ENCODE assay signal across 18 cellular contexts in genomic region chr20:13625241-13625981, GRCh38.
"Had no signal": no experiment of that assay in that cellular context is flagged by ENCODE, and none has a peak within 500 bp of the region (broad histone marks: within the 10 kb centered on the region; RNA-seq: fewer than 3 reads in every experiment).

No MANE protein-coding gene starts in this region.

- DNase-seq: activated CD4-positive, alpha-beta T cell treated with anti-CD3 and anti-CD28 coated beads for 4 hours; activated naive CD4-positive, alpha-beta T cell treated with Interleukin-2 at 50 U/mL for 16 hours; activated naive CD8-positive, alpha-beta T cell treated with anti-CD3 and anti-CD28 coated beads, Interleukin-2, amount 50 U/mL, for 24 hours; central memory CD4-positive, alpha-beta T cell; effector CD4-positive, alpha-beta T cell; naive thymus-derived CD8-positive, alpha-beta T cell; occipital lobe; sigmoid colon; stimulated activated CD4-positive, alpha-beta T cell treated with anti-CD3 and anti-CD28 coated beads, Interleukin-2, amount 100 ng/mL, for 48 hours; stimulated activated CD8-positive, alpha-beta memory T cell treated with anti-CD3 and anti-CD28 coated beads, Interleukin-4, amount 100 ng/mL, for 48 hours; stimulated activated naive CD8-positive, alpha-beta T cell treated with anti-CD3 and anti-CD28 coated beads, Interleukin-15, Interleukin-2, amounts not matched to agents 100 U/mL and 50 U/mL, for 24 hours; T-helper 1 cell; uterus; WERI-Rb-1 had no signal

- H3K4me1 ChIP-seq: prostate gland, sigmoid colon, uterus had no signal

- H3K4me3 Mint-ChIP-seq: activated naive CD8-positive, alpha-beta T cell treated with anti-CD3 and anti-CD28 coated beads, Interleukin-2, amount 50 U/mL, for 24 hours; activated T-helper 1 cell treated with anti-CD3 and anti-CD28 coated beads, Interleukin-12 subunit alpha, Interleukin-12 subunit beta, Interleukin-2, Interleukin-4 antibody, amounts not matched to agents 30 ng/mL and 10 ng/mL and 1 ng/mL, durations not matched to agents 14 hours and 24 hours and 36 hours; naive thymus-derived CD8-positive, alpha-beta T cell had no signal

- H3K9me3 ChIP-seq: prostate gland, sigmoid colon, uterus had no signal

- H3K9me3 Mint-ChIP-seq: activated naive CD8-positive, alpha-beta T cell treated with anti-CD3 and anti-CD28 coated beads, Interleukin-2, amount 50 U/mL, for 24 hours; activated T-helper 1 cell treated with anti-CD3 and anti-CD28 coated beads, Interleukin-12 subunit alpha, Interleukin-12 subunit beta, Interleukin-2, Interleukin-4 antibody, amounts not matched to agents 30 ng/mL and 10 ng/mL and 1 ng/mL, durations not matched to agents 14 hours and 24 hours and 36 hours; naive thymus-derived CD8-positive, alpha-beta T cell had no signal

- H3K27me3 Mint-ChIP-seq: activated naive CD8-positive, alpha-beta T cell treated with anti-CD3 and anti-CD28 coated beads, Interleukin-2, amount 50 U/mL, for 24 hours; naive thymus-derived CD8-positive, alpha-beta T cell had no signal

- H3K4me3 ChIP-seq: coronary artery, lung, prostate gland, sigmoid colon, uterus had no signal

- H3K27me3 ChIP-seq: sigmoid colon, uterus had no signal

- H3K4me1 Mint-ChIP-seq: activated naive CD8-positive, alpha-beta T cell treated with anti-CD3 and anti-CD28 coated beads, Interleukin-2, amount 50 U/mL, for 24 hours had no signal

- H3K27ac Mint-ChIP-seq: activated naive CD8-positive, alpha-beta T cell treated with anti-CD3 and anti-CD28 coated beads, Interleukin-2, amount 50 U/mL, for 24 hours; activated T-helper 1 cell treated with anti-CD3 and anti-CD28 coated beads, Interleukin-12 subunit alpha, Interleukin-12 subunit beta, Interleukin-2, Interleukin-4 antibody, amounts not matched to agents 30 ng/mL and 10 ng/mL and 1 ng/mL, durations not matched to agents 14 hours and 24 hours and 36 hours had no signal

- H3K27ac ChIP-seq: coronary artery, prostate gland, sigmoid colon, uterus, WERI-Rb-1 had no signal

- ATAC-seq: activated naive CD8-positive, alpha-beta T cell treated with anti-CD3 and anti-CD28 coated beads, Interleukin-2, amount 50 U/mL, for 24 hours; naive thymus-derived CD8-positive, alpha-beta T cell; stimulated activated naive CD8-positive, alpha-beta T cell treated with anti-CD3 and anti-CD28 coated beads, Interleukin-15, Interleukin-2, amounts not matched to agents 100 U/mL and 50 U/mL, for 24 hours had no signal

- H3K36me3 ChIP-seq: prostate gland, uterus had no signal
